ENCODE assay signal across 2 cellular contexts in genomic region chr2:96788393-96789244, GRCh38.
TF ChIP-seq lines count a peak whose summit lies in the region.

No MANE protein-coding gene starts in this region.

TF ChIP-seq in IMR-90, 13 proteins besides CTCF, POLR2A, EP300 and RAD21:
- TF ChIP-seq RFX5 (IDR thresholded peaks at IDR 0.05; ENCODE audit: low read depth, low read length) (no peak), USF2 (IDR thresholded peaks at IDR 0.05; ENCODE audit: low read depth, low read length) (no peak), MAFK (IDR thresholded peaks at IDR 0.05; ENCODE audit: low read depth, low read length) (no peak), FOS (IDR thresholded peaks at IDR 0.05; ENCODE audit: low read depth, low read length) (no peak), SMC3 (IDR thresholded peaks at IDR 0.05; ENCODE audit: low read depth, low read length) (no peak), CEBPB (IDR thresholded peaks at IDR 0.05; ENCODE audit: low read depth, low read length) (no peak), MXI1 (IDR thresholded peaks at IDR 0.05; ENCODE audit: borderline replicate concordance, low read depth, low read length) (no peak), NFE2L2 (IDR thresholded peaks at IDR 0.05; ENCODE audit: low read depth, low read length) (no peak), CHD1 (IDR thresholded peaks at IDR 0.05; ENCODE audit: low read depth, low read length) (no peak), RCOR1 (IDR thresholded peaks at IDR 0.05; ENCODE audit: insufficient replicate concordance, low read length) (no peak), BHLHE40 (IDR thresholded peaks at IDR 0.05; ENCODE audit: low read depth, low read length) (no peak), MAZ (IDR thresholded peaks at IDR 0.05; ENCODE audit: borderline replicate concordance, low read depth, low read length) (no peak)
- TF ChIP-seq, protein P1, sequence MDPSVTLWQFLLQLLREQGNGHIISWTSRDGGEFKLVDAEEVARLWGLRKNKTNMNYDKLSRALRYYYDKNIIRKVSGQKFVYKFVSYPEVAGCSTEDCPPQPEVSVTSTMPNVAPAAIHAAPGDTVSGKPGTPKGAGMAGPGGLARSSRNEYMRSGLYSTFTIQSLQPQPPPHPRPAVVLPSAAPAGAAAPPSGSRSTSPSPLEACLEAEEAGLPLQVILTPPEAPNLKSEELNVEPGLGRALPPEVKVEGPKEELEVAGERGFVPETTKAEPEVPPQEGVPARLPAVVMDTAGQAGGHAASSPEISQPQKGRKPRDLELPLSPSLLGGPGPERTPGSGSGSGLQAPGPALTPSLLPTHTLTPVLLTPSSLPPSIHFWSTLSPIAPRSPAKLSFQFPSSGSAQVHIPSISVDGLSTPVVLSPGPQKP (IDR thresholded peaks at IDR 0.05; ENCODE audit: borderline replicate concordance, low read depth, low read length) = no peak

TF ChIP-seq in K562, 482 proteins besides CTCF, POLR2A, EP300 and RAD21:
- TF ChIP-seq, protein P2, sequence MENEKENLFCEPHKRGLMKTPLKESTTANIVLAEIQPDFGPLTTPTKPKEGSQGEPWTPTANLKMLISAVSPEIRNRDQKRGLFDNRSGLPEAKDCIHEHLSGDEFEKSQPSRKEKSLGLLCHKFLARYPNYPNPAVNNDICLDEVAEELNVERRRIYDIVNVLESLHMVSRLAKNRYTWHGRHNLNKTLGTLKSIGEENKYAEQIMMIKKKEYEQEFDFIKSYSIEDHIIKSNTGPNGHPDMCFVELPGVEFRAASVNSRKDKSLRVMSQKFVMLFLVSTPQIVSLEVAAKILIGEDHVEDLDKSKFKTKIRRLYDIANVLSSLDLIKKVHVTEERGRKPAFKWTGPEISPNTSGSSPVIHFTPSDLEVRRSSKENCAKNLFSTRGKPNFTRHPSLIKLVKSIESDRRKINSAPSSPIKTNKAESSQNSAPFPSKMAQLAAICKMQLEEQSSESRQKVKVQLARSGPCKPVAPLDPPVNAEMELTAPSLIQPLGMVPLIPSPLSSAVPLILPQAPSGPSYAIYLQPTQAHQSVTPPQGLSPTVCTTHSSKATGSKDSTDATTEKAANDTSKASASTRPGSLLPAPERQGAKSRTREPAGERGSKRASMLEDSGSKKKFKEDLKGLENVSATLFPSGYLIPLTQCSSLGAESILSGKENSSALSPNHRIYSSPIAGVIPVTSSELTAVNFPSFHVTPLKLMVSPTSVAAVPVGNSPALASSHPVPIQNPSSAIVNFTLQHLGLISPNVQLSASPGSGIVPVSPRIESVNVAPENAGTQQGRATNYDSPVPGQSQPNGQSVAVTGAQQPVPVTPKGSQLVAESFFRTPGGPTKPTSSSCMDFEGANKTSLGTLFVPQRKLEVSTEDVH (IDR thresholded peaks at IDR 0.05; ENCODE audit: low read depth, partially characterized antibody) = no peak
- no peak for TF ChIP-seq ZNF217 (CRISPR knock-in tag; IDR thresholded peaks at IDR 0.05)
- no peak for TF ChIP-seq HEY1 (CRISPR knock-in tag; IDR thresholded peaks at IDR 0.05; ENCODE audit: borderline replicate concordance)
- TF ChIP-seq, protein P3, sequence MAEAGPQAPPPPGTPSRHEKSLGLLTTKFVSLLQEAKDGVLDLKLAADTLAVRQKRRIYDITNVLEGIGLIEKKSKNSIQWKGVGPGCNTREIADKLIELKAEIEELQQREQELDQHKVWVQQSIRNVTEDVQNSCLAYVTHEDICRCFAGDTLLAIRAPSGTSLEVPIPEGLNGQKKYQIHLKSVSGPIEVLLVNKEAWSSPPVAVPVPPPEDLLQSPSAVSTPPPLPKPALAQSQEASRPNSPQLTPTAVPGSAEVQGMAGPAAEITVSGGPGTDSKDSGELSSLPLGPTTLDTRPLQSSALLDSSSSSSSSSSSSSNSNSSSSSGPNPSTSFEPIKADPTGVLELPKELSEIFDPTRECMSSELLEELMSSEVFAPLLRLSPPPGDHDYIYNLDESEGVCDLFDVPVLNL (CRISPR knock-in tag; IDR thresholded peaks at IDR 0.05; ENCODE audit: low read depth) = no peak
